Comparison of ENCODE assay signal across 19 cellular contexts in genomic region chr4:7564242-7564641, GRCh38.
DNase-seq lines count a peak whose midpoint lies in the region; ATAC-seq and TF ChIP-seq lines count a peak whose summit lies in the region.
"Had no signal": no experiment of that assay in that cellular context is flagged by ENCODE, and none has a peak within 500 bp of the region (broad histone marks: within the 10 kb centered on the region; RNA-seq: fewer than 3 reads in every experiment).

No MANE protein-coding gene starts in this region.

- DNase-seq in left ventricle myocardium superior, result no peak
- DNase-seq in medulla oblongata (ENCODE audit: extremely low spot score), result peak; percentile 20
- DNase-seq in NAMALWA (ENCODE audit: low spot score), result no peak
- DNase-seq in CD1c-positive myeloid dendritic cell (ENCODE audit: extremely low spot score), result no peak
- DNase-seq in NCI-H526 treated with DMSO at 0.1 percent for 48 hours (lab: John Stamatoyannopoulos, UW), result no peak
- DNase-seq in EL, result no peak
- DNase-seq: ACHN; Caco-2; CD4-positive, alpha-beta memory T cell; DMS 273 treated with DMSO at 0.1 percent for 48 hours; DND-41; IMR-90; NCI-H1105 treated with DMSO at 0.1 percent for 48 hours; PC-9; RPMI8226 had no signal

- ATAC-seq in left ventricle myocardium superior, result peak; percentile 83
- ATAC-seq: HCT116, SK-N-SH treated with all-trans-retinoic acid at 6 μM for 48 hours had no signal

- TF ChIP-seq CTCF in VCaP (conservative IDR thresholded peaks at IDR 0.05), result no peak

- intact Hi-C loops in left ventricle myocardium superior (cut with micrococcal nuclease), result no loop called here

- H3K27ac ChIP-seq in VCaP, result peak overlapping the region; percentile 4; the same call in 1 of the 2 replicates
- H3K27ac ChIP-seq: BLaER1, PC-9 had no signal
